20 cellular contexts compared by ENCODE assay signal in genomic region chr17:55417411-55418268, GRCh38. TPM values are rescaled to one million over a fixed set of nuclear protein-coding genes. Genes with fewer than 3 reads are reported as not detected.
DNase-seq lines count a peak whose midpoint lies in the region; ATAC-seq and TF ChIP-seq lines count a peak whose summit lies in the region.
"Had no signal": no experiment of that assay in that cellular context is flagged by ENCODE, and none has a peak within 500 bp of the region (broad histone marks: within the 10 kb centered on the region; RNA-seq: fewer than 3 reads in every experiment).

No MANE protein-coding gene starts in this region.

- peak overlapping the region; percentile 21 for H3K27ac Mint-ChIP-seq in T-helper 1 cell treated with Interleukin-12 subunit alpha and Interleukin-12 subunit beta and Interleukin-4 antibody, amounts not matched to agents 30 μg/mL and 1 μg/mL, for 36 hours
- H3K27ac Mint-ChIP-seq in activated naive CD8-positive, alpha-beta T cell treated with anti-CD3 and anti-CD28 coated beads, Interleukin-2, amount 50 U/mL, for 24 hours: peak overlapping the region; percentile 8
- H3K27ac Mint-ChIP-seq in neural crest cell (ENCODE audit: unreplicated experiment): peak overlapping the region; percentile 13

- peaks cover 3% of the 10 kb centered on the region; the same call in 1 of the 2 replicates for H3K9me1 ChIP-seq in IMR-90 (ENCODE audit: insufficient read depth, low read length)

- H3K27ac ChIP-seq in IMR-90 (ENCODE audit: insufficient read depth, low read length): no peak overlapping the region
- H3K27ac ChIP-seq: 22Rv1, body of pancreas, GM23248, KMS-11, neutrophil, tibial nerve had no signal

- no peak for TF ChIP-seq RAD21 in IMR-90 (IDR thresholded peaks at IDR 0.05; ENCODE audit: low read length)

- no peak overlapping the region for H3K4ac ChIP-seq in IMR-90 (ENCODE audit: low read depth, low read length)

- H4K8ac ChIP-seq in IMR-90 (ENCODE audit: low read depth in 2 of 2, low read length in 2 of 2): no peak overlapping the region

- WGBS in IMR-90 (ENCODE audit: extremely low coverage in 2 of 2, insufficient read length in 1 of 2), 2 experiments: no CpG with 5 or more reads among the region's 4 CpGs

- H3K36me3 Mint-ChIP-seq in T-helper 1 cell treated with Interleukin-12 subunit alpha and Interleukin-12 subunit beta and Interleukin-4 antibody, amounts not matched to agents 30 μg/mL and 1 μg/mL, for 36 hours (ENCODE audit: low read depth): peaks cover 44% of the 10 kb centered on the region
- peaks cover 33% of the 10 kb centered on the region for H3K36me3 Mint-ChIP-seq in activated naive CD8-positive, alpha-beta T cell treated with anti-CD3 and anti-CD28 coated beads, Interleukin-2, amount 50 U/mL, for 24 hours (ENCODE audit: low read depth)
- H3K36me3 Mint-ChIP-seq in neural crest cell (ENCODE audit: low read depth): peaks cover 38% of the 10 kb centered on the region

- no peak overlapping the region for H3K9ac ChIP-seq in IMR-90 (ENCODE audit: low read depth, low read length)
- H3K9ac ChIP-seq: GM23248, KMS-11 had no signal

- H4K5ac ChIP-seq in IMR-90 (ENCODE audit: low read depth, low read length): no peak overlapping the region

- H3K9me3 ChIP-seq in IMR-90 (ENCODE audit: control insufficient read depth, insufficient read depth, low read length): no peaks in the 10 kb centered on the region
- H3K9me3 ChIP-seq: body of pancreas, neutrophil, tibial nerve had no signal

- no peak overlapping the region for H3K18ac ChIP-seq in IMR-90 (ENCODE audit: low read depth, low read length)

- no peak for TF ChIP-seq POLR2A in IMR-90 (IDR thresholded peaks at IDR 0.05; ENCODE audit: low read depth, low read length)

- H2AFZ ChIP-seq in IMR-90 (replicated peaks; ENCODE audit: low read length, poor library complexity): no peak overlapping the region
- H2AFZ ChIP-seq: GM23248 had no signal

- POLR2A ChIA-PET in IMR-90 (lab: Charles Lee; ENCODE audit: unreplicated experiment): no interaction called here

- H3K4me1 Mint-ChIP-seq in T-helper 1 cell treated with Interleukin-12 subunit alpha and Interleukin-12 subunit beta and Interleukin-4 antibody, amounts not matched to agents 30 μg/mL and 1 μg/mL, for 36 hours (ENCODE audit: low read depth): peaks cover 57% of the 10 kb centered on the region
- peaks cover 67% of the 10 kb centered on the region for H3K4me1 Mint-ChIP-seq in activated naive CD8-positive, alpha-beta T cell treated with anti-CD3 and anti-CD28 coated beads, Interleukin-2, amount 50 U/mL, for 24 hours
- H3K4me1 Mint-ChIP-seq in neural crest cell: peaks cover 25% of the 10 kb centered on the region

- no peak overlapping the region for H2BK5ac ChIP-seq in IMR-90 (ENCODE audit: low read depth, low read length, poor library complexity, severe bottlenecking)

- H3K56ac ChIP-seq in IMR-90 (ENCODE audit: extremely low read depth, insufficient read depth, low read length): no peak overlapping the region

- no peak overlapping the region for H2BK20ac ChIP-seq in IMR-90 (ENCODE audit: low read depth, low read length)

- CTCF ChIA-PET in IMR-90 (lab: Yijun Ruan, JAX): interaction anchor here (1.0 to 1.5 kb wide), 2 partner anchors 15 to 63 kb away, joined by 3 read pairs; no protein-coding TSS in a partner anchor

- no peak overlapping the region for H3K4me2 ChIP-seq in IMR-90 (ENCODE audit: low read depth, low read length)
- H3K4me2 ChIP-seq: KMS-11 had no signal

- peaks cover 3% of the 10 kb centered on the region for H3K4me1 ChIP-seq in IMR-90 (ENCODE audit: control insufficient read depth, insufficient read depth, low read length)

- dilution Hi-C loops in IMR-90 (cut with HindIII; ENCODE audit: low sequenced_read_pairs, unreplicated experiment): no loop called here

- intact Hi-C loops in IMR-90 (cut with micrococcal nuclease): no loop called here

- H3K4me3 Mint-ChIP-seq in T-helper 1 cell treated with Interleukin-12 subunit alpha and Interleukin-12 subunit beta and Interleukin-4 antibody, amounts not matched to agents 30 μg/mL and 1 μg/mL, for 36 hours: peak overlapping the region; percentile 6
- no peak overlapping the region for H3K4me3 Mint-ChIP-seq in activated naive CD8-positive, alpha-beta T cell treated with anti-CD3 and anti-CD28 coated beads, Interleukin-2, amount 50 U/mL, for 24 hours
- H3K4me3 Mint-ChIP-seq in neural crest cell: no peak overlapping the region
- H3K4me3 Mint-ChIP-seq: CD14-positive monocyte had no signal

- H3K9me3 Mint-ChIP-seq in T-helper 1 cell treated with Interleukin-12 subunit alpha and Interleukin-12 subunit beta and Interleukin-4 antibody, amounts not matched to agents 30 μg/mL and 1 μg/mL, for 36 hours: no peaks in the 10 kb centered on the region
- H3K9me3 Mint-ChIP-seq in activated naive CD8-positive, alpha-beta T cell treated with anti-CD3 and anti-CD28 coated beads, Interleukin-2, amount 50 U/mL, for 24 hours: no peaks in the 10 kb centered on the region
- H3K9me3 Mint-ChIP-seq in neural crest cell: peaks cover 16% of the 10 kb centered on the region
- H3K9me3 Mint-ChIP-seq: CD14-positive monocyte had no signal

- peak overlapping the region; percentile 50; the same call in 1 of the 2 replicates for H2AK5ac ChIP-seq in IMR-90 (ENCODE audit: low read depth, low read length)

- peaks cover 34 to 49% of the 10 kb centered on the region in 2 experiments for H3K79me1 ChIP-seq in IMR-90 (ENCODE audit: low read depth in 1 of 2, low read length in 2 of 2)

- H3K4me3 ChIP-seq in IMR-90 (ENCODE audit: insufficient read depth, low read depth, low read length): no peak overlapping the region
- H3K4me3 ChIP-seq: body of pancreas, GM23248, tibial nerve had no signal

- H2AK9ac ChIP-seq in IMR-90 (replicated peaks; ENCODE audit: low read depth, low read length, poor library complexity): no peak overlapping the region

- no peak for TF ChIP-seq CTCF in IMR-90 (conservative IDR thresholded peaks at IDR 0.05; ENCODE audit: low read depth, low read length)
- no peak for TF ChIP-seq CTCF in neural crest cell (conservative IDR thresholded peaks at IDR 0.05)

- H3K27me3 ChIP-seq in IMR-90 (ENCODE audit: control insufficient read depth, insufficient read depth, low read length): no peaks in the 10 kb centered on the region
- H3K27me3 ChIP-seq: body of pancreas, tibial nerve had no signal

- H3K27me3 Mint-ChIP-seq in T-helper 1 cell treated with Interleukin-12 subunit alpha and Interleukin-12 subunit beta and Interleukin-4 antibody, amounts not matched to agents 30 μg/mL and 1 μg/mL, for 36 hours (ENCODE audit: low read depth): no peaks in the 10 kb centered on the region
- no peaks in the 10 kb centered on the region for H3K27me3 Mint-ChIP-seq in activated naive CD8-positive, alpha-beta T cell treated with anti-CD3 and anti-CD28 coated beads, Interleukin-2, amount 50 U/mL, for 24 hours
- H3K27me3 Mint-ChIP-seq in neural crest cell (ENCODE audit: low read depth): peaks cover 3% of the 10 kb centered on the region

- no peak overlapping the region for H4K91ac ChIP-seq in IMR-90 (ENCODE audit: insufficient read depth, low read depth, low read length)

- no peak overlapping the region for H3K23ac ChIP-seq in IMR-90 (ENCODE audit: low read depth, low read length)

- no peak overlapping the region for H3K14ac ChIP-seq in IMR-90 (replicated peaks; ENCODE audit: low read depth, low read length)

- no peak overlapping the region for H2BK120ac ChIP-seq in IMR-90 (ENCODE audit: low read depth, low read length)

- no peak for DNase-seq in T-helper 1 cell
- DNase-seq in IMR-90: no peak
- DNase-seq in activated naive CD8-positive, alpha-beta T cell treated with anti-CD3 and anti-CD28 coated beads, Interleukin-2, amount 50 U/mL, for 24 hours: no peak
- no peak for DNase-seq in neural crest cell (ENCODE audit: low read depth, low spot score)
- DNase-seq in GM19240 (ENCODE audit: insufficient read length, low spot score): no peak
- DNase-seq: activated gamma-delta T cell treated with Interleukin-2 at 50 U/mL for 16 hours, body of pancreas, dermis blood vessel endothelial cell, NCI-H1417, NCI-H2171 had no signal

- in situ Hi-C loops in IMR-90 (cut with MboI; ENCODE audit: low sequenced_read_pairs): no loop called here

- H2BK15ac ChIP-seq in IMR-90 (ENCODE audit: low read depth, low read length): no peak overlapping the region

- ATAC-seq in IMR-90 (ENCODE audit: low read depth) (no peak), GM18909 (IDR thresholded peaks at IDR 0.05; ENCODE audit: poor library complexity, unreplicated experiment) (no peak), GM21526 (IDR thresholded peaks at IDR 0.05; ENCODE audit: low FRiP score, unreplicated experiment) (no peak)
- no peak for ATAC-seq in activated naive CD8-positive, alpha-beta T cell treated with anti-CD3 and anti-CD28 coated beads, Interleukin-2, amount 50 U/mL, for 24 hours
- ATAC-seq: body of pancreas, sciatic nerve had no signal

- BruUV-seq in IMR-90 (replicated peaks; lab: Mats Ljungman, UMichigan): no TSS peak

- H4K20me1 ChIP-seq in IMR-90 (ENCODE audit: insufficient read depth, low read length): 0 out of 2 replicates have a peak, but pooled peaks cover 3% of the 10 kb centered on the region

- peaks cover 7% of the 10 kb centered on the region for H3K36me3 ChIP-seq in IMR-90 (ENCODE audit: control insufficient read depth, insufficient read depth, low read length)
- H3K36me3 ChIP-seq: neutrophil, tibial nerve had no signal

TF ChIP-seq in IMR-90, 13 proteins besides CTCF, POLR2A, EP300 and RAD21 (continues in another document):
- no peak for TF ChIP-seq USF2 (IDR thresholded peaks at IDR 0.05; ENCODE audit: low read depth, low read length)
- TF ChIP-seq SMC3 (IDR thresholded peaks at IDR 0.05; ENCODE audit: low read depth, low read length): no peak
- no peak for TF ChIP-seq RCOR1 (IDR thresholded peaks at IDR 0.05; ENCODE audit: insufficient replicate concordance, low read length)
- TF ChIP-seq MAZ (IDR thresholded peaks at IDR 0.05; ENCODE audit: borderline replicate concordance, low read depth, low read length): no peak
- no peak for TF ChIP-seq BHLHE40 (IDR thresholded peaks at IDR 0.05; ENCODE audit: low read depth, low read length)
- TF ChIP-seq MXI1 (IDR thresholded peaks at IDR 0.05; ENCODE audit: borderline replicate concordance, low read depth, low read length): no peak
- TF ChIP-seq MAFK (IDR thresholded peaks at IDR 0.05; ENCODE audit: low read depth, low read length): no peak
- TF ChIP-seq CEBPB (IDR thresholded peaks at IDR 0.05; ENCODE audit: low read depth, low read length): no peak
- no peak for TF ChIP-seq NFE2L2 (IDR thresholded peaks at IDR 0.05; ENCODE audit: low read depth, low read length)

RNA-seq across cellular contexts. Expression of gene MMD, which starts 4.0 kb away (rescaled TPM):
- 7.0 and 11.9 TPM in 2 replicates for total RNA-seq in IMR-90 (2012; rRNA removed)
- 5.7 and 6.3 TPM in 2 replicates for polyA plus RNA-seq in IMR-90 (2012; rRNA removed)
- polyA plus RNA-seq in IMR-90 (2012; cell fraction: cytosol; rRNA removed): 2.9 and 5.0 TPM in 2 replicates
- polyA plus RNA-seq in IMR-90 (2012; cell fraction: nucleus; rRNA removed; ENCODE audit: low replicate concordance): 3.4 and 4.4 TPM in 2 replicates
- total RNA-seq in neural crest cell: 46.6 TPM in 2 replicates
